In the genomic region with DNA sequence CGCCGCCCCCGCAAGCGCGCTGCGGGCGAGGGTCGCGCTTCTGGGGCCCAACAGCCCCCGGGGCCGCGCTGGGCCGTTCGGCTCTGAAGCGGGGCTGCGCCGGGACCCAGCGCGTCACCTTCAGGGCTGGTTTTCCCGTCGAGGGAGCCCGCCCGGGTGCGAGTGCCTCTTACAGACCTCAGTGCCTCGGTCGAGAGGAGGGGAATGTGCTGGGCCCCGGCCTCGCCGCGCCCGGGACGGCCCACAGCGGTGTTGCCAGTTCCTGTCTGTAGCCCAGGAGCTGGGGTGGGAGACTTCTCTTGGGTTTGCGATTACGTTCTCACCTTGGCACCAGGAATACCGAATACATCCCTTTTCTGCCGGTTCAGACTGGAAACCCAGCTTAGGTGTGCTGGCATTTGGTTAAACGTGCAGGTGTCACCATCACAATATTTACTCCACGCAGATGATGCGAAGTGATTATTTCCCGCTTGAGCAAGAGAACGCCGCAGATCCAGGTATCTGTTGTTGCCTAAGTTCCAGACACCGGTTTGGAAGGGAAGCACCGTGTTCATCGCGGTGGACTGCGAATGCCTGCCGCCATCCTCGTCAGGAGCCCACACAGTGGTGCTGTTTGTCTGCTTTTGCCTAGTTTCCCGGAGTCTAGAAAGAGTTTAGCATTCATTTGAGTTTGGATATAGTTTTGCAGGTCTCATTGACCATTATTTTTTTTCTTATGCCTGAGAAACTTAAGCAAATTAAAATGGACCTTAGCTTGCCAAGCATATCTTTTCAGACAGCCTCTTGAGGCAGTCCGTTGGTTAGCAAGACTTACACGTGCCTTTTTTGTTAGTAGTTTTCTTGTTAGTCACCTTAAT, we compare ENCODE assay signal across 1 cellular context.
TF ChIP-seq lines count a peak whose summit lies in the region.

No MANE protein-coding gene starts in this region.

TF ChIP-seq in H1, 55 proteins besides CTCF, POLR2A, EP300 and RAD21:
- TF ChIP-seq CEBPB (IDR thresholded peaks at IDR 0.05; ENCODE audit: low read depth, low read length) (no peak), SIX5 (IDR thresholded peaks at IDR 0.05; ENCODE audit: low read depth, low read length) (no peak), RBBP5 (IDR thresholded peaks at IDR 0.05; ENCODE audit: borderline replicate concordance, low read depth, low read length) (peak; percentile 35; the same call in 1 of the 2 replicates), TCF12 (IDR thresholded peaks at IDR 0.05; ENCODE audit: low read depth, low read length) (no peak), SP1 (IDR thresholded peaks at IDR 0.05; ENCODE audit: low read depth, low read length) (no peak), EZH2 (IDR thresholded peaks at IDR 0.05; ENCODE audit: low read depth, low read length, severe bottlenecking) (no peak), TAF1 (IDR thresholded peaks at IDR 0.05; ENCODE audit: low read depth, low read length) (peak; percentile 47; the same call in 1 of the 2 replicates), KDM4A (IDR thresholded peaks at IDR 0.05; ENCODE audit: low read depth, low read length, severe bottlenecking) (peak; percentile 55), SIN3A (conservative IDR thresholded peaks at IDR 0.05 in 1 of 2, IDR thresholded peaks at IDR 0.05 in 1 of 2; ENCODE audit: low read depth in 1 of 2, low read length in 2 of 2) (peak; percentile 16 to 70; a peak in 1 of 4 replicates), SAP30 (IDR thresholded peaks at IDR 0.05; ENCODE audit: insufficient read depth, insufficient replicate concordance, low read length) (no peak), CHD1 (IDR thresholded peaks at IDR 0.05; ENCODE audit: low read depth, low read length) (no peak), BRCA1 (IDR thresholded peaks at IDR 0.05; ENCODE audit: low read depth, low read length) (no peak), SIRT6 (IDR thresholded peaks at IDR 0.05; ENCODE audit: low read length) (no peak), TAF7 (optimal IDR thresholded peaks at IDR 0.05; ENCODE audit: borderline replicate concordance, low read depth, low read length) (no peak), EGR1 (IDR thresholded peaks at IDR 0.05; ENCODE audit: borderline replicate concordance, low read depth, low read length) (peak; percentile 46; the same call in 1 of the 2 replicates), KDM5A (IDR thresholded peaks at IDR 0.05; ENCODE audit: low read length) (peak; percentile 24; the same call in 1 of the 2 replicates)
- TF ChIP-seq, protein P1, sequence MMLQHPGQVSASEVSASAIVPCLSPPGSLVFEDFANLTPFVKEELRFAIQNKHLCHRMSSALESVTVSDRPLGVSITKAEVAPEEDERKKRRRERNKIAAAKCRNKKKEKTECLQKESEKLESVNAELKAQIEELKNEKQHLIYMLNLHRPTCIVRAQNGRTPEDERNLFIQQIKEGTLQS (IDR thresholded peaks at IDR 0.05; ENCODE audit: insufficient read depth, low read depth, low read length) = no peak
